20 cellular contexts compared by ENCODE assay signal in the genomic region with DNA sequence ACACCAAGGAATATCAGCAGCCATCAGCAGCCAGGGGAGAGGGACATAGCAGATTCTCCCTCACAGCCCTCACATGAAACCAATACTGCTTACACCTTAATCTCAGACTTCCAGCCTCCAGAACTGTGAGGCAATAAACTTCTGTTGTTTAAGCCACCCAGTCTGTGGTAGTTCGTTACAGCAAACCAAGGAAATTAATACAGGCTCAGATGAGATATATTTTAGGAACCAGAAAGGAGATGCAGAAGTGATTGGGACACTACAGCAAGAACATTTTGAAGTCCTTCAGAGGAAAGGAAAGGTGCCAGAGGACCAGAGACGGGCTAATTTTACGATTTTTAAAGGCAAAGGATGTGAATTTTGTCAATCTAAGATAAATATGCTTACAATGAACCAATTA.
"Had no signal": no experiment of that assay in that cellular context is flagged by ENCODE, and none has a peak within 500 bp of the region (broad histone marks: within the 10 kb centered on the region; RNA-seq: fewer than 3 reads in every experiment).

No MANE protein-coding gene starts in this region.

- ATAC-seq: HepG2 had no signal

- DNase-seq: IMR-90, Karpas-422, KG1, MG63, NCI-H1092 treated with DMSO at 0.1 percent for 48 hours, NCI-H1436, NCI-H187, NCI-H2029, NCI-H2081 treated with DMSO at 0.1 percent for 48 hours, NCI-H2171, NCI-H345, NCI-H524, NCI-H526 treated with DMSO at 0.1 percent for 48 hours, NCI-H748 treated with DMSO at 0.1 percent for 48 hours, Right ventricle myocardium superior, RPMI8226, SIG-M5 had no signal

- H3K4me3 ChIP-seq: MG63, SJSA1, SK-N-MC had no signal

- H3K9me3 ChIP-seq: MG63, SJSA1 had no signal

- H3K36me3 ChIP-seq: MG63, SJSA1 had no signal

- H3K27me3 ChIP-seq: MG63, SJSA1 had no signal

- H3K27ac ChIP-seq: SJSA1, SK-N-MC had no signal
